Comparison of ENCODE assay signal across 1 cellular context in genomic region chr11:119018074-119018938, GRCh38.
A peak's percentile ranks its signal among the peaks of the same experiment; 100 is the strongest.
TF ChIP-seq lines count a peak whose summit lies in the region.

TSS of gene RPS25 (minus strand) at chr11:119018343. CDS start at chr11:119018284, 59 bp downstream.
TSS of gene TRAPPC4 (plus strand) at chr11:119018766. CDS start at chr11:119018796, 30 bp downstream.

TF ChIP-seq in HepG2, 621 proteins besides CTCF, POLR2A, EP300 and RAD21 (continued from another document):
- TF ChIP-seq ZNF512 (CRISPR knock-in tag; IDR thresholded peaks at IDR 0.05) (no peak), CENPBD1 (CRISPR knock-in tag; IDR thresholded peaks at IDR 0.05; ENCODE audit: borderline replicate concordance, low read depth) (no peak), ZNF674 (CRISPR knock-in tag; IDR thresholded peaks at IDR 0.05; ENCODE audit: low read depth) (0 out of 2 replicates have a peak, but pooled peaks have one; percentile 27), GZF1 (CRISPR knock-in tag; IDR thresholded peaks at IDR 0.05) (no peak), ZFP36 (IDR thresholded peaks at IDR 0.05; ENCODE audit: borderline replicate concordance, low read depth, low read length, partially characterized antibody) (no peak), ZNF33B (CRISPR knock-in tag; IDR thresholded peaks at IDR 0.05) (0 out of 2 replicates have a peak, but pooled peaks have one; percentile 70), TEAD3 (CRISPR knock-in tag; optimal IDR thresholded peaks at IDR 0.05; ENCODE audit: borderline replicate concordance) (peak; percentile 60), ZNF800 (CRISPR knock-in tag; IDR thresholded peaks at IDR 0.05) (no peak), PRPF4 (IDR thresholded peaks at IDR 0.05; ENCODE audit: low read depth, low read length, poor library complexity, severe bottlenecking) (no peak), KDM3A (CRISPR knock-in tag; IDR thresholded peaks at IDR 0.05; ENCODE audit: low read depth) (0 out of 2 replicates have a peak, but pooled peaks have one; percentile 44), CHD4 (IDR thresholded peaks at IDR 0.05; ENCODE audit: borderline replicate concordance, low read length) (no peak), FUBP1 (CRISPR knock-in tag; IDR thresholded peaks at IDR 0.05; ENCODE audit: borderline replicate concordance) (no peak), JDP2 (CRISPR knock-in tag; IDR thresholded peaks at IDR 0.05; ENCODE audit: borderline replicate concordance) (no peak), PHF21A (CRISPR knock-in tag; IDR thresholded peaks at IDR 0.05) (peak; percentile 73; the same call in 1 of the 2 replicates), ONECUT2 (CRISPR knock-in tag; IDR thresholded peaks at IDR 0.05) (no peak; the same call in 1 of the 2 replicates), PTBP1 (IDR thresholded peaks at IDR 0.05; ENCODE audit: low read depth, low read length, poor library complexity, severe bottlenecking) (no peak), ZC3H4 (CRISPR knock-in tag; IDR thresholded peaks at IDR 0.05; ENCODE audit: borderline replicate concordance) (no peak), FOXJ3 (CRISPR knock-in tag; IDR thresholded peaks at IDR 0.05; ENCODE audit: borderline replicate concordance) (no peak), ZNF350 (CRISPR knock-in tag; IDR thresholded peaks at IDR 0.05; ENCODE audit: borderline replicate concordance, low read depth) (no peak; the same call in 1 of the 2 replicates), AHDC1 (CRISPR knock-in tag; IDR thresholded peaks at IDR 0.05; ENCODE audit: borderline replicate concordance) (0 out of 2 replicates have a peak, but pooled peaks have one; percentile 29), ZBTB7A (CRISPR knock-in tag; IDR thresholded peaks at IDR 0.05) (no peak), ZNF335 (CRISPR knock-in tag; IDR thresholded peaks at IDR 0.05) (peak; percentile 87), ZNF546 (CRISPR knock-in tag; conservative IDR thresholded peaks at IDR 0.05) (no peak; the same call in 1 of the 2 replicates), TOPORS (CRISPR knock-in tag; IDR thresholded peaks at IDR 0.05) (no peak; the same call in 1 of the 2 replicates), ZKSCAN1 (IDR thresholded peaks at IDR 0.05; ENCODE audit: low read length) (no peak), ZBTB2 (CRISPR knock-in tag; IDR thresholded peaks at IDR 0.05; ENCODE audit: low read depth) (peak; percentile 39; the same call in 1 of the 2 replicates), ZBTB39 (CRISPR knock-in tag; IDR thresholded peaks at IDR 0.05) (no peak), HNF1B (CRISPR knock-in tag; IDR thresholded peaks at IDR 0.05) (peak; percentile 87), KMT2B (CRISPR knock-in tag; IDR thresholded peaks at IDR 0.05) (peak; percentile 86; the same call in 1 of the 2 replicates), XBP1 (CRISPR knock-in tag; IDR thresholded peaks at IDR 0.05) (no peak), FLYWCH1 (CRISPR knock-in tag; IDR thresholded peaks at IDR 0.05) (no peak), ZNF891 (CRISPR knock-in tag; IDR thresholded peaks at IDR 0.05) (no peak; the same call in 1 of the 2 replicates)
TF ChIP-seq in HepG2: peak in this region for 276.
